12 cellular contexts compared by ENCODE assay signal in the genomic region with DNA sequence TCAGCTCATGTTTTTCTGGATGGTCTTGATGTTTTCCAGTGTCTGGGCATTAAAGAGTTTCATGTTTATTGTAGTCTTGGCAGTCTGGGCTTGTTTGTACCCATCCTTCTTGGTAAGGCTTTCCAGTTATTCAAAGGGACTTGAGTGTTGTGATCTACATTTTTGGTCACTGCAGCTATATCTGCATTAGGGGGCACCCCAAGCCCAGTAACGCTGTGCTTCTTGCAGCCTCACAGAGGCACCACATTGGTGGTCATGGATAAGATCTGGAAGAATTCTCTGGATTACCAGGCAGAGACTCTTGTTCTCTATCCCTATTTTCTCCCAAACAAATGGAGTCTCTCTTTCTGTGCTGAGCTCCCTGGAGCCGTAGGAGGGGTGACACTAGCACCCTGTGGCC.
DNase-seq lines count a peak whose midpoint lies in the region; ATAC-seq and TF ChIP-seq lines count a peak whose summit lies in the region.
"Had no signal": no experiment of that assay in that cellular context is flagged by ENCODE, and none has a peak within 500 bp of the region (broad histone marks: within the 10 kb centered on the region; RNA-seq: fewer than 3 reads in every experiment).

No MANE protein-coding gene starts in this region.

- ATAC-seq in GM18858 (IDR thresholded peaks at IDR 0.05; ENCODE audit: unreplicated experiment): no peak
- no peak for ATAC-seq in activated T-cell treated with anti-CD3 and anti-CD28 coated beads, Interleukin-2, amount 50 U/mL, for 72 hours (replicated peaks in 1 of 2)
- no peak for ATAC-seq in activated naive CD8-positive, alpha-beta T cell treated with anti-CD3 and anti-CD28 coated beads, Interleukin-2, amount 50 U/mL, for 24 hours

- TF ChIP-seq CTCF in progenitor cell of endocrine pancreas (IDR thresholded peaks at IDR 0.05; ENCODE audit: unreplicated experiment): peak; percentile 37

- peaks cover 14% of the 10 kb centered on the region for H3K4me1 Mint-ChIP-seq in progenitor cell of endocrine pancreas (ENCODE audit: low read depth)
- no peaks in the 10 kb centered on the region for H3K4me1 Mint-ChIP-seq in activated T-cell treated with anti-CD3 and anti-CD28 coated beads, Interleukin-2, amount 50 U/mL, for 72 hours (ENCODE audit: low read depth)
- H3K4me1 Mint-ChIP-seq in activated naive CD8-positive, alpha-beta T cell treated with anti-CD3 and anti-CD28 coated beads, Interleukin-2, amount 50 U/mL, for 24 hours: no peaks in the 10 kb centered on the region
- H3K4me1 Mint-ChIP-seq: memory B cell had no signal

- no peak overlapping the region for H3K27ac Mint-ChIP-seq in progenitor cell of endocrine pancreas
- no peak overlapping the region for H3K27ac Mint-ChIP-seq in activated T-cell treated with anti-CD3 and anti-CD28 coated beads, Interleukin-2, amount 50 U/mL, for 72 hours
- H3K27ac Mint-ChIP-seq in activated naive CD8-positive, alpha-beta T cell treated with anti-CD3 and anti-CD28 coated beads, Interleukin-2, amount 50 U/mL, for 24 hours: no peak overlapping the region
- H3K27ac Mint-ChIP-seq: activated naive CD4-positive, alpha-beta T cell treated with anti-CD3 and anti-CD28 coated beads for 36 hours; memory B cell had no signal

- no peaks in the 10 kb centered on the region for H3K27me3 Mint-ChIP-seq in progenitor cell of endocrine pancreas
- H3K27me3 Mint-ChIP-seq in activated T-cell treated with anti-CD3 and anti-CD28 coated beads, Interleukin-2, amount 50 U/mL, for 72 hours (ENCODE audit: low read depth): no peaks in the 10 kb centered on the region
- H3K27me3 Mint-ChIP-seq in activated naive CD8-positive, alpha-beta T cell treated with anti-CD3 and anti-CD28 coated beads, Interleukin-2, amount 50 U/mL, for 24 hours: no peaks in the 10 kb centered on the region
- H3K27me3 Mint-ChIP-seq: memory B cell had no signal

- peaks cover 18% of the 10 kb centered on the region for H3K9me3 Mint-ChIP-seq in progenitor cell of endocrine pancreas (ENCODE audit: low read depth)
- peaks cover 5 to 9% of the 10 kb centered on the region in 2 donors for H3K9me3 Mint-ChIP-seq in activated T-cell treated with anti-CD3 and anti-CD28 coated beads, Interleukin-2, amount 50 U/mL, for 72 hours
- H3K9me3 Mint-ChIP-seq in activated naive CD8-positive, alpha-beta T cell treated with anti-CD3 and anti-CD28 coated beads, Interleukin-2, amount 50 U/mL, for 24 hours: peaks cover 4% of the 10 kb centered on the region

- peak; percentile 19 for DNase-seq in NCI-H146 (lab: John Stamatoyannopoulos, UW)
- DNase-seq in NCI-H146 treated with DMSO at 0.1 percent for 48 hours (lab: John Stamatoyannopoulos, UW; ENCODE audit: unreplicated experiment): no peak
- DNase-seq in NCI-H1092 treated with DMSO at 0.1 percent for 48 hours (lab: John Stamatoyannopoulos, UW): peak; percentile 12
- peak; percentile 14 for DNase-seq in astrocyte of the hippocampus (ENCODE audit: low read depth, low spot score)
- no peak for DNase-seq in progenitor cell of endocrine pancreas (ENCODE audit: low spot score, unreplicated experiment)
- no peak for DNase-seq in activated T-cell treated with anti-CD3 and anti-CD28 coated beads, Interleukin-2, amount 50 U/mL, for 72 hours
- no peak for DNase-seq in activated naive CD8-positive, alpha-beta T cell treated with anti-CD3 and anti-CD28 coated beads, Interleukin-2, amount 50 U/mL, for 24 hours
- DNase-seq: activated naive CD4-positive, alpha-beta T cell treated with anti-CD3 and anti-CD28 coated beads for 36 hours; HCEC 1CT; NCI-H2107 had no signal

- H3K36me3 Mint-ChIP-seq in progenitor cell of endocrine pancreas (ENCODE audit: insufficient read depth): no peaks in the 10 kb centered on the region
- H3K36me3 Mint-ChIP-seq in activated T-cell treated with anti-CD3 and anti-CD28 coated beads, Interleukin-2, amount 50 U/mL, for 72 hours (ENCODE audit: insufficient read depth in 2 of 2): no peaks in the 10 kb centered on the region
- H3K36me3 Mint-ChIP-seq in activated naive CD8-positive, alpha-beta T cell treated with anti-CD3 and anti-CD28 coated beads, Interleukin-2, amount 50 U/mL, for 24 hours (ENCODE audit: low read depth): no peaks in the 10 kb centered on the region
- H3K36me3 Mint-ChIP-seq: memory B cell had no signal

- H3K4me3 Mint-ChIP-seq in progenitor cell of endocrine pancreas (ENCODE audit: low read depth): no peak overlapping the region
- H3K4me3 Mint-ChIP-seq in activated T-cell treated with anti-CD3 and anti-CD28 coated beads, Interleukin-2, amount 50 U/mL, for 72 hours: no peak overlapping the region
- H3K4me3 Mint-ChIP-seq in activated naive CD8-positive, alpha-beta T cell treated with anti-CD3 and anti-CD28 coated beads, Interleukin-2, amount 50 U/mL, for 24 hours: no peak overlapping the region
- H3K4me3 Mint-ChIP-seq: activated naive CD4-positive, alpha-beta T cell treated with anti-CD3 and anti-CD28 coated beads for 36 hours; memory B cell had no signal

Comparison
In these comparisons a context has a peak if more than half of its experiments do, and no peak if none do; other contexts are left out.
1. DNase-seq: peak in NCI-H146 (single experiment), NCI-H1092 treated with DMSO at 0.1 percent for 48 hours (single experiment) and astrocyte of the hippocampus (single experiment); none in NCI-H146 treated with DMSO at 0.1 percent for 48 hours (single experiment), progenitor cell of endocrine pancreas (single experiment), activated T-cell treated with anti-CD3 and anti-CD28 coated beads, Interleukin-2, amount 50 U/mL, for 72 hours (0 of 2) and activated naive CD8-positive, alpha-beta T cell treated with anti-CD3 and anti-CD28 coated beads, Interleukin-2, amount 50 U/mL, for 24 hours (single experiment).